In genomic region chr10:31037749-31038148, GRCh38 we compare ENCODE assay signal across 24 cellular contexts.
"Had no signal": no experiment of that assay in that cellular context is flagged by ENCODE, and none has a peak within 500 bp of the region (broad histone marks: within the 10 kb centered on the region; RNA-seq: fewer than 3 reads in every experiment).

No MANE protein-coding gene starts in this region.

- ATAC-seq: activated CD8-positive, alpha-beta T cell treated with anti-CD3 and anti-CD28 coated beads for 36 hours; activated T-cell treated with anti-CD3 and anti-CD28 coated beads, Interleukin-2, amount 50 U/mL, for 72 hours; T-helper 17 cell had no signal

- H3K4me2 ChIP-seq: PC-9, SK-N-SH had no signal

- H2AFZ ChIP-seq: PC-9 had no signal

- H3K27ac ChIP-seq: adrenal gland, coronary artery, PC-9, SJCRH30, VCaP had no signal

- H3K27me3 ChIP-seq: adrenal gland, SJCRH30 had no signal

- H3K36me3 ChIP-seq: adrenal gland, SJCRH30 had no signal

- DNase-seq: activated CD4-positive, CD25-positive, alpha-beta regulatory T cell; activated CD8-positive, alpha-beta memory T cell treated with anti-CD3 and anti-CD28 coated beads, Interleukin-2, amount 50 U/mL, for 4 hours; activated CD8-positive, alpha-beta T cell treated with anti-CD3 and anti-CD28 coated beads for 36 hours; activated gamma-delta T cell treated with Interleukin-2 at 50 U/mL for 16 hours; activated naive CD4-positive, alpha-beta T cell treated with anti-CD3 and anti-CD28 coated beads, Interleukin-2, amount 50 U/mL, for 16 hours; activated naive CD8-positive, alpha-beta T cell treated with anti-CD3 and anti-CD28 coated beads, Interleukin-2, amount 10 ng/mL, durations not matched to agents 7 days and 5 days; activated T-cell treated with anti-CD3 and anti-CD28 coated beads, Interleukin-2, amount 50 U/mL, for 72 hours; adrenal gland; anterior cingulate cortex; caudate nucleus; KG1; NCI-H1092 treated with DMSO at 0.1 percent for 48 hours; NCI-H1436; NCI-H1694 treated with DMSO at 0.1 percent for 48 hours; NCI-H2029 treated with DMSO at 0.1 percent for 48 hours; NCI-H446; NCI-H524; PC-9; SJCRH30; SK-N-SH; T-helper 17 cell; T-helper 9 cell had no signal

- H3K4me3 ChIP-seq: adrenal gland, coronary artery, PC-9, SJCRH30 had no signal

- H3K9ac ChIP-seq: SK-N-SH had no signal

- H3K9me3 ChIP-seq: adrenal gland, SJCRH30, SK-N-SH had no signal
